8 cellular contexts compared by ENCODE assay signal in the genomic region with DNA sequence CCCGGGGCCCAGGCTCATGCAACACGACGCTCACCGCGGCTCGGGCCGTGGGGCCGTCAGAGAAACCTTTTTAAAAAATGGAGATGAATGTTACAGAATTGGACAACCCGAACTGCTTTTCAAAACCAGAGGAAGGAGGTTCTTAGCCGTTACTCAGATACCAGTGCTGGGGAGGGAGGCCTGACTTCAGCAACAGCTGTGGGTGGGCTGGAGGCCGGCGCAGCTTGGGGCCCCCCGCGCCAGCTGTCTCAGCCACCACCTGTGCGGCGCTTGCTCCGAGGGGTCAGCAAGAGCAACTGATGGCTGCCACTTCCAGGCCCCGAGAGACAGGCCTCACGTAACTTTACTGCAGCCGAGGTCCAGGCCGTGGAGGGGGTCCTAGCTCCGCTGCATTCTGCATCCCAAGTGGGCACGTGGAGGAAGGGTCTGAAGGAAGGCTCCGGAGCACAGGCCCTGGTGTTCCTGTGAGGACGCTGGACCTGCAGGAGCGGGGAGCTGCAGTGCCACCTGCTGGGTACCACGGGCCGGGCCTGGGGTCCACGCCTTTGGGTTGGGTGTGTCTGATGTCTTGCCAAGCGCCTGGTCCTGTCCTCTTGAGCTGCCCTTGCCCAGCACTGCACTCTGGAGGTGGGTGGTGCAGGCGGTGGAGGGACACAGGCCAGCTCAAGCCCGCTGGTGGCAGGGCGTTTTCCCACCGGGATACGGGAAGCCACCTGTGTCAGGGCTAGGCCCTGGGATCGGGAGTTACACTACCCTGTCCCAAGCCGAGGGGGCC. TPM values are rescaled to one million over a fixed set of nuclear protein-coding genes. Genes with fewer than 3 reads are reported as not detected.
DNase-seq lines count a peak whose midpoint lies in the region; ATAC-seq and TF ChIP-seq lines count a peak whose summit lies in the region.

No MANE protein-coding gene starts in this region.

- TF ChIP-seq RAD21 in liver (IDR thresholded peaks at IDR 0.05) = peak; percentile 80 to 92

- H3K27me3 ChIP-seq in liver (ENCODE audit: control insufficient read depth in 4 of 4, insufficient read depth in 4 of 4, low read length in 3 of 4) (no peaks in the 10 kb centered on the region), stomach (no peaks in the 10 kb centered on the region)

- peak; percentile 5 for DNase-seq in A172 (ENCODE audit: low spot score)
- DNase-seq in GM13976 (ENCODE audit: low spot score) = peak; percentile 69
- peak; percentile 55 for DNase-seq in SW480 (ENCODE audit: low spot score)
- peak; percentile 47 to 48 for DNase-seq in T47D (ENCODE audit: low read depth in 1 of 2, low spot score in 1 of 2)
- peak; percentile 80 for DNase-seq in stomach

- TF ChIP-seq EP300 in stomach (IDR thresholded peaks at IDR 0.05) = no peak

- in situ Hi-C loops in GM13976 (cut with MboI; ENCODE audit: low sequenced_read_pairs, unreplicated experiment) = no loop called here
- in situ Hi-C loops in T47D (cut with HindIII; ENCODE audit: low pct_unique_long_range_greater_than_20kb, low sequenced_read_pairs) = no loop called here

- no peak overlapping the region for H3K9ac ChIP-seq in liver (ENCODE audit: low read depth in 1 of 2, low read length in 2 of 2)

- TF ChIP-seq POLR2A in stomach (IDR thresholded peaks at IDR 0.05) = no peak

- H3K36me3 ChIP-seq in liver (ENCODE audit: control insufficient read depth in 4 of 4, insufficient read depth in 3 of 4, low read depth in 1 of 4, low read length in 3 of 4) (peaks cover 20 to 71% (median 37%) of the 10 kb centered on the region in 4 donors), stomach (peaks cover 67 to 100% (median 100%) of the 10 kb centered on the region in 4 donors)

- TF ChIP-seq CTCF in GM13976 (IDR thresholded peaks at IDR 0.05; ENCODE audit: borderline replicate concordance, control extremely low read depth, extremely low read depth, insufficient read depth, missing control alignments) (peak; percentile 25), liver (IDR thresholded peaks at IDR 0.05; ENCODE audit: low read depth, low read length, missing input control) (peak; percentile 57), stomach (IDR thresholded peaks at IDR 0.05) (peak in 5 of 7 experiments; percentile 35 to 63 (median 49))

- no peaks in the 10 kb centered on the region for H3K9me3 ChIP-seq in liver (ENCODE audit: control insufficient read depth in 4 of 4, low read length in 3 of 4)
- no peaks in the 10 kb centered on the region for H3K9me3 ChIP-seq in stomach

- H3K27ac ChIP-seq in liver (ENCODE audit: low read depth in 1 of 2, low read length in 2 of 2) (no peak overlapping the region), stomach (no peak overlapping the region)

- 72% methylated on average over 37 of the region's 37 CpGs for WGBS in liver
- WGBS in stomach, 5 donors = 61 to 75% (median 66%) methylated on average over 32 to 37 of the region's 37 CpGs

- no peak overlapping the region for H3K4me3 ChIP-seq in liver (ENCODE audit: low read depth in 1 of 3, low read length in 3 of 3)
- no peak overlapping the region for H3K4me3 ChIP-seq in stomach

- intact Hi-C loops in stomach (cut with DNase I; ENCODE audit: low total_unique reads) = no loop called here

- ATAC-seq in GM21825 (IDR thresholded peaks at IDR 0.05; ENCODE audit: unreplicated experiment) = no peak
- no peak for ATAC-seq in GM18870 (IDR thresholded peaks at IDR 0.05; ENCODE audit: unreplicated experiment)

- no peaks in the 10 kb centered on the region for H3K4me1 ChIP-seq in liver (ENCODE audit: control insufficient read depth in 4 of 4, insufficient read depth in 4 of 4, low read length in 3 of 4)
- peaks cover 0 to 5% (median 0%) of the 10 kb centered on the region in 4 donors for H3K4me1 ChIP-seq in stomach

TF ChIP-seq in liver, 16 proteins besides CTCF, POLR2A, EP300 and RAD21:
- peak in 1 of 2 donors; percentile 53 for TF ChIP-seq HNF4A (conservative IDR thresholded peaks at IDR 0.05)
- TF ChIP-seq, protein P1, sequence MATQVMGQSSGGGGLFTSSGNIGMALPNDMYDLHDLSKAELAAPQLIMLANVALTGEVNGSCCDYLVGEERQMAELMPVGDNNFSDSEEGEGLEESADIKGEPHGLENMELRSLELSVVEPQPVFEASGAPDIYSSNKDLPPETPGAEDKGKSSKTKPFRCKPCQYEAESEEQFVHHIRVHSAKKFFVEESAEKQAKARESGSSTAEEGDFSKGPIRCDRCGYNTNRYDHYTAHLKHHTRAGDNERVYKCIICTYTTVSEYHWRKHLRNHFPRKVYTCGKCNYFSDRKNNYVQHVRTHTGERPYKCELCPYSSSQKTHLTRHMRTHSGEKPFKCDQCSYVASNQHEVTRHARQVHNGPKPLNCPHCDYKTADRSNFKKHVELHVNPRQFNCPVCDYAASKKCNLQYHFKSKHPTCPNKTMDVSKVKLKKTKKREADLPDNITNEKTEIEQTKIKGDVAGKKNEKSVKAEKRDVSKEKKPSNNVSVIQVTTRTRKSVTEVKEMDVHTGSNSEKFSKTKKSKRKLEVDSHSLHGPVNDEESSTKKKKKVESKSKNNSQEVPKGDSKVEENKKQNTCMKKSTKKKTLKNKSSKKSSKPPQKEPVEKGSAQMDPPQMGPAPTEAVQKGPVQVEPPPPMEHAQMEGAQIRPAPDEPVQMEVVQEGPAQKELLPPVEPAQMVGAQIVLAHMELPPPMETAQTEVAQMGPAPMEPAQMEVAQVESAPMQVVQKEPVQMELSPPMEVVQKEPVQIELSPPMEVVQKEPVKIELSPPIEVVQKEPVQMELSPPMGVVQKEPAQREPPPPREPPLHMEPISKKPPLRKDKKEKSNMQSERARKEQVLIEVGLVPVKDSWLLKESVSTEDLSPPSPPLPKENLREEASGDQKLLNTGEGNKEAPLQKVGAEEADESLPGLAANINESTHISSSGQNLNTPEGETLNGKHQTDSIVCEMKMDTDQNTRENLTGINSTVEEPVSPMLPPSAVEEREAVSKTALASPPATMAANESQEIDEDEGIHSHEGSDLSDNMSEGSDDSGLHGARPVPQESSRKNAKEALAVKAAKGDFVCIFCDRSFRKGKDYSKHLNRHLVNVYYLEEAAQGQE (IDR thresholded peaks at IDR 0.05) = no peak
- peak in 1 of 2 donors; percentile 32 for TF ChIP-seq RXRA (IDR thresholded peaks at IDR 0.05)
- TF ChIP-seq TAF1 (conservative IDR thresholded peaks at IDR 0.05) = no peak

RNA-seq across cellular contexts. Expression of a gene that starts 9.8 kb away (rescaled TPM):
- total RNA-seq in A172 (2014; rRNA removed; shearing (Covaris generic)) = 18.1 and 21.3 TPM in 2 replicates
- total RNA-seq in liver (1 to 10 TPM; 7.2 to 8.7 TPM), stomach (100 to 1,000 TPM in 1 of 5 donors, 10 to 100 TPM in 2, 1 to 10 TPM in 2; 5.8 to 116 (median 10.4) TPM)
- polyA plus RNA-seq in liver (10 to 100 TPM in 1 of 2 donors, 1 to 10 TPM in 1; 8.4 to 10.2 TPM), stomach (10 to 100 TPM; 17.9 to 27.6 (median 26.6) TPM)

RNA-seq across cellular contexts. Expression of a gene that starts 20.9 kb away (rescaled TPM):
- total RNA-seq in A172 (2014; rRNA removed; shearing (Covaris generic)) = 6.2 and 8.4 TPM in 2 replicates
- total RNA-seq in liver (1 to 10 TPM; 4.1 to 8.7 TPM), stomach (10 to 100 TPM in 2 of 5 donors, 1 to 10 TPM in 3; 2.7 to 16.9 (median 7.5) TPM)
- polyA plus RNA-seq in liver (1 to 10 TPM; 1.4 to 3.5 TPM), stomach (1 to 10 TPM; 4.5 to 6.7 (median 5.7) TPM)

RNA-seq across cellular contexts. Expression of a gene that starts 31.8 kb away (rescaled TPM):
- total RNA-seq in A172 (2014; rRNA removed; shearing (Covaris generic)) = 16.0 and 18.2 TPM in 2 replicates
- total RNA-seq in liver (10 to 100 TPM; 20.8 to 30.4 TPM), stomach (10 to 100 TPM; 13.0 to 59.8 (median 34.5) TPM)
- polyA plus RNA-seq in liver (10 to 100 TPM in 1 of 2 donors, 1 to 10 TPM in 1; 8.7 to 12.4 TPM), stomach (10 to 100 TPM in 1 of 3 donors, 1 to 10 TPM in 2; 9.2 to 15.4 (median 9.8) TPM)

RNA-seq across cellular contexts. Expression of a gene that starts 54.7 kb away (rescaled TPM):
- total RNA-seq in A172 (2014; rRNA removed; shearing (Covaris generic)) = 7.6 and 12.6 TPM in 2 replicates
- total RNA-seq in liver = 10 to 100 TPM in 1 of 2 donors, 1 to 10 TPM in 1; 8.3 to 18.1 TPM
- 10 to 100 TPM in 1 of 2 donors, 1 to 10 TPM in 1; 9.4 to 16.8 TPM for polyA plus RNA-seq in liver
- 100 to 1,000 TPM in 1 of 5 donors, 10 to 100 TPM in 4; 22.6 to 139 (median 25.7) TPM for total RNA-seq in stomach
- polyA plus RNA-seq in stomach = 10 to 100 TPM; 34.8 to 64.4 (median 61.3) TPM

Comparison
In these comparisons a context has a peak if more than half of its experiments do, and no peak if none do; other contexts are left out.
1. DNase-seq: peak in every context shown above with its lines; median percentile 80 in stomach; 69 in GM13976; 55 in SW480; 48 in T47D; 5 in A172.